Comparison of ENCODE assay signal across 26 cellular contexts in genomic region chr11:44143987-44144909, GRCh38. TPM values are rescaled to one million over a fixed set of nuclear protein-coding genes. Genes with fewer than 3 reads are reported as not detected.
DNase-seq lines count a peak whose midpoint lies in the region; ATAC-seq and TF ChIP-seq lines count a peak whose summit lies in the region.
"Had no signal": no experiment of that assay in that cellular context is flagged by ENCODE, and none has a peak within 500 bp of the region (broad histone marks: within the 10 kb centered on the region; RNA-seq: fewer than 3 reads in every experiment).

No MANE protein-coding gene starts in this region.

- TF ChIP-seq CTCF in VCaP (conservative IDR thresholded peaks at IDR 0.05) (no peak), foreskin keratinocyte (conservative IDR thresholded peaks at IDR 0.05) (no peak), esophagus muscularis mucosa (IDR thresholded peaks at IDR 0.05) (no peak)

- intact Hi-C loops in Right ventricle myocardium inferior (cut with DNase I) (loop anchor here (10.0 kb wide), 1 partner anchor 101 kb away; no protein-coding TSS in a partner anchor), cardiac septum (cut with DNase I) (loop anchor here (5.0 kb wide), 1 partner anchor 98 kb away; no protein-coding TSS in a partner anchor), esophagus muscularis mucosa (cut with DNase I) (no loop called here)

- H3K36me3 ChIP-seq in skeletal muscle tissue (ENCODE audit: control insufficient read depth in 3 of 3, insufficient read depth in 3 of 3, low read length in 3 of 3), result peaks cover 0 to 9% (median 0%) of the 10 kb centered on the region in 3 donors
- H3K36me3 ChIP-seq in esophagus muscularis mucosa, result peaks cover 0 to 47% (median 0%) of the 10 kb centered on the region in 4 donors
- H3K36me3 ChIP-seq: BE2C, cardiac muscle cell, neutrophil had no signal

- TF ChIP-seq EP300 in esophagus muscularis mucosa (IDR thresholded peaks at IDR 0.05), result no peak

- peak; percentile 27 for DNase-seq in Right ventricle myocardium inferior (ENCODE audit: missing footprints)
- DNase-seq in cardiac septum (ENCODE audit: low spot score), result no peak
- peak; percentile 2 for DNase-seq in HPDE6-E6E7 (ENCODE audit: extremely low spot score)
- DNase-seq in DMS114 treated with DMSO at 0.1 percent for 48 hours (lab: John Stamatoyannopoulos, UW; ENCODE audit: unreplicated experiment), result no peak
- DNase-seq in foreskin keratinocyte, result no peak
- DNase-seq in esophagus muscularis mucosa (ENCODE audit: extremely low spot score), result no peak
- DNase-seq: activated CD4-positive, alpha-beta T cell treated with anti-CD3 and anti-CD28 coated beads, Interleukin-2, amount 50 U/mL, for 48 hours; activated CD4-positive, CD25-positive, alpha-beta regulatory T cell; activated CD8-positive, alpha-beta memory T cell treated with anti-CD3 and anti-CD28 coated beads, Interleukin-2, amount 50 U/mL, for 48 hours; anterior cingulate cortex; BE2C; glutamatergic neuron; mesenchymal stem cell; NCI-H1417 treated with DMSO at 0.1 percent for 48 hours; NCI-H2081 treated with DMSO at 0.1 percent for 48 hours; NCI-H510A treated with DMSO at 0.1 percent for 48 hours; stimulated activated CD4-positive, alpha-beta T cell treated with anti-CD3 and anti-CD28 coated beads, Interleukin-1b, Interleukin-23, amount 100 ng/mL, for 48 hours; substantia nigra; T-helper 9 cell had no signal

- peak overlapping the region in 1 of 3 donors; percentile 16 for H3K9ac ChIP-seq in skeletal muscle tissue (ENCODE audit: low read depth in 1 of 3, low read length in 3 of 3)

- H3K4me1 ChIP-seq in skeletal muscle tissue (ENCODE audit: control insufficient read depth in 3 of 3, insufficient read depth in 3 of 3, low read length in 3 of 3) (peaks cover 24 to 39% (median 34%) of the 10 kb centered on the region in 3 donors), foreskin keratinocyte (no peaks in the 10 kb centered on the region), esophagus muscularis mucosa (peaks cover 0 to 33% (median 18%) of the 10 kb centered on the region in 4 donors)
- H3K4me1 ChIP-seq: BE2C had no signal

- no peak for TF ChIP-seq POLR2A in esophagus muscularis mucosa (IDR thresholded peaks at IDR 0.05; ENCODE audit: low read depth)

- H3K27ac ChIP-seq in VCaP (peak overlapping the region; percentile 99), skeletal muscle tissue (ENCODE audit: low read depth, low read length) (peak overlapping the region; percentile 66), foreskin keratinocyte (no peak overlapping the region), esophagus muscularis mucosa (replicated peaks in 1 of 4) (no peak overlapping the region)
- H3K27ac ChIP-seq: cardiac muscle cell, neutrophil, skin epidermis had no signal

- ATAC-seq in Right ventricle myocardium inferior, result no peak
- no peak for ATAC-seq in foreskin keratinocyte
- ATAC-seq: activated naive CD4-positive, alpha-beta T cell treated with anti-CD3 and anti-CD28 coated beads, Interleukin-2, amount 50 U/mL, for 72 hours had no signal

- H3K9me3 ChIP-seq in skeletal muscle tissue (ENCODE audit: control insufficient read depth in 3 of 3, low read length in 3 of 3), result no peaks in the 10 kb centered on the region
- H3K9me3 ChIP-seq in esophagus muscularis mucosa, result no peaks in the 10 kb centered on the region
- H3K9me3 ChIP-seq: BE2C, Caco-2, neutrophil had no signal

- 87% methylated on average over 7 of the region's 7 CpGs for WGBS in esophagus muscularis mucosa

- H3K27me3 ChIP-seq in skeletal muscle tissue (ENCODE audit: control insufficient read depth in 3 of 3, insufficient read depth in 3 of 3, low read length in 3 of 3) (no peaks in the 10 kb centered on the region), foreskin keratinocyte (no peaks in the 10 kb centered on the region), esophagus muscularis mucosa (no peaks in the 10 kb centered on the region)
- H3K27me3 ChIP-seq: BE2C, cardiac muscle cell, neutrophil had no signal

- H3K4me3 ChIP-seq in skeletal muscle tissue (ENCODE audit: low read length in 3 of 3), result peak overlapping the region in 1 of 3 donors; percentile 31
- H3K4me3 ChIP-seq in esophagus muscularis mucosa, result no peak overlapping the region
- H3K4me3 ChIP-seq: cardiac muscle cell, skin epidermis had no signal

RNA-seq across cellular contexts. Expression of gene EXT2, which starts 48.8 kb away (rescaled TPM):
- total RNA-seq in Right ventricle myocardium inferior (30.7 TPM), cardiac septum (32.8 TPM), skeletal muscle tissue (106 TPM), foreskin keratinocyte (91.9 and 105 TPM in 2 replicates), esophagus muscularis mucosa (10 to 100 TPM; 47.8 to 80.4 (median 68.0) TPM)
- polyA plus RNA-seq in foreskin keratinocyte, result 47.5 and 64.4 TPM in 2 replicates

Comparison
In these comparisons a context has a peak if more than half of its experiments do, and no peak if none do; other contexts are left out.
1. DNase-seq: peak in Right ventricle myocardium inferior (single experiment) and HPDE6-E6E7 (single experiment); none in cardiac septum (single experiment), DMS114 treated with DMSO at 0.1 percent for 48 hours (single experiment), foreskin keratinocyte (0 of 2) and esophagus muscularis mucosa (single experiment).
2. H3K27ac ChIP-seq: peak in VCaP (single experiment) and skeletal muscle tissue (single experiment); none in foreskin keratinocyte (single experiment) and esophagus muscularis mucosa (0 of 4).